In the genomic region with DNA sequence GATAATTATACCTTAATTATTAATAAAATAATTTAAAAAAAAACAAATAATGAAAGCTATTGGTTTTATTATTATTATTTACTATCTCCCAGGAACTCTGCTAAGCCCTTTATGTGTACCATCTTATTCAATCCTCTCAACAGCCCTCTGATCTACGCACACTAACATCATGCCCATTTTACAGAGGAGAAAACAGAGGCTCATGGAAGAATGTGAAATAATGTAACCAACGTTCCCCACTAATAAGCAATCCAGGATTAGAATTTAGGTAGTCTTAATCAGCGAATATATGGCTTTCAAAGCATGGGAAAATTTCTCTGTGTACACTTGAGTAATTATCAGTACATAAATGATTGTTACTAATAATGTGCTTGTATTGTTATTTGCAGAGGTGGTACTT, we compare ENCODE assay signal across 1 cellular context.
TF ChIP-seq lines count a peak whose summit lies in the region.

No MANE protein-coding gene starts in this region.

TF ChIP-seq in K562, 482 proteins besides CTCF, POLR2A, EP300 and RAD21:
- TF ChIP-seq RBM25 (IDR thresholded peaks at IDR 0.05; ENCODE audit: low read depth, low read length, severe bottlenecking) (peak; percentile 80), KDM5B (IDR thresholded peaks at IDR 0.05; ENCODE audit: insufficient replicate concordance, low read depth, low read length) (no peak)
- TF ChIP-seq, protein P1, sequence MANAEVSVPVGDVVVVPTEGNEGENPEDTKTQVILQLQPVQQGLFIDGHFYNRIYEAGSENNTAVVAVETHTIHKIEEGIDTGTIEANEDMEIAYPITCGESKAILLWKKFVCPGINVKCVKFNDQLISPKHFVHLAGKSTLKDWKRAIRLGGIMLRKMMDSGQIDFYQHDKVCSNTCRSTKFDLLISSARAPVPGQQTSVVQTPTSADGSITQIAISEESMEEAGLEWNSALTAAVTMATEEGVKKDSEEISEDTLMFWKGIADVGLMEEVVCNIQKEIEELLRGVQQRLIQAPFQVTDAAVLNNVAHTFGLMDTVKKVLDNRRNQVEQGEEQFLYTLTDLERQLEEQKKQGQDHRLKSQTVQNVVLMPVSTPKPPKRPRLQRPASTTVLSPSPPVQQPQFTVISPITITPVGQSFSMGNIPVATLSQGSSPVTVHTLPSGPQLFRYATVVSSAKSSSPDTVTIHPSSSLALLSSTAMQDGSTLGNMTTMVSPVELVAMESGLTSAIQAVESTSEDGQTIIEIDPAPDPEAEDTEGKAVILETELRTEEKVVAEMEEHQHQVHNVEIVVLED (CRISPR knock-in tag; IDR thresholded peaks at IDR 0.05): no peak
